8 cellular contexts compared by ENCODE assay signal in the genomic region with DNA sequence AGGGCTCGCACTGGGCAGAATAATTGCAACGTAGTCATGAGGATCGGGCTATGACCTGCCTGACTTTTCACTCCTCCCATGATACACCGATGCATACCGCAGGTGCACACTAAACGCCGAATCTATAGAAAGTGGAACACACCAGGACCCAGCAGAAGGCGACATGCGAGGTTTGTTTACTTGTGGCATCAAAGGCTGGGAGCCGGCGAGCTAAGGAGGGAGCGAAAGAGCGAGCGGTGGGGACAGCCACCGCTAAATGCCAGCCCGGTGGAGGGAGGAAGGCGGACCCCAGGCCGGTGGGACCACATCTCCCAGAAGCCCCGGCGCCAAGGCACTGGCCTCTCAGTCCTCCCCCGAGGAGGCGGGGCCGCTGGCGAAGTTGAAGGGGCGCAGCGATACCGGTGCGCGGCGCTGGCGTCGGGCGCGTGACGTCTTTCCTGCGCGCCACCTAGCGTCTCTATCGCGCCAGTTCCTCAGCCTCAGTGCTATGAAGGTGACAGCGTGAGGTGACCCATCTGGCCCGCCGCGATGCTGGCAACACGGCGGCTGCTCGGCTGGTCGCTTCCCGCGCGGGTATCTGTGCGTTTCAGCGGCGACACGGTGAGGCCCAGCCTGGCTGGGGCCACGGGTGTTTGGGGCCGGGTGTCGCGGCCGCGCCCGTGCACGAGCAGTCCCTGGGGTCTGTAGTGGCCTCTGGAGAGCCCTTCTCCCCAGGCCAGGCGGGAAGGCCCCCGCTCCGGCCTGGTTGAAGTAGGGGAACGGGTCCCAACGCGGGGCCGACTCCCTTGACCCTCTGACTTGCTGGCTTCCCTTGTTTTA. TPM values are rescaled to one million over a fixed set of nuclear protein-coding genes. Genes with fewer than 3 reads are reported as not detected.
DNase-seq lines count a peak whose midpoint lies in the region; ATAC-seq and TF ChIP-seq lines count a peak whose summit lies in the region.

A gene (plus strand): TSS at position 460 of the 819 bp plus-strand sequence. CDS start 69 bp downstream, at position 529.

- H3K27ac Mint-ChIP-seq in WTC11: no peak within 1 kb of the TSS

- H3K36me3 Mint-ChIP-seq in WTC11: peaks cover 21% of the 10 kb centered on the region

- H3K9me3 Mint-ChIP-seq in WTC11: peaks cover 7% of the 10 kb centered on the region

- peak within 1 kb of the TSS; percentile 94 for H3K4me3 Mint-ChIP-seq in WTC11

- H3K4me3 ChIP-seq in cardiac fibroblast (replicated peaks in 1 of 2; ENCODE audit: low read depth in 2 of 2, low read length in 2 of 2): peak within 1 kb of the TSS; percentile 95 to 99

- peaks cover 11% of the 10 kb centered on the region for H3K27me3 Mint-ChIP-seq in WTC11 (ENCODE audit: low read depth)

- peaks cover 24% of the 10 kb centered on the region for H3K4me1 Mint-ChIP-seq in WTC11

- ATAC-seq in GM18873 (IDR thresholded peaks at IDR 0.05; ENCODE audit: low FRiP score, unreplicated experiment) (peak; percentile 81), HG03139 (IDR thresholded peaks at IDR 0.05; ENCODE audit: unreplicated experiment) (peak; percentile 91), WTC11 (peak; percentile 98)

- DNase-seq in AG08395 (ENCODE audit: low spot score): peak; percentile 93
- peak; percentile 90 for DNase-seq in NCI-H2227 treated with DMSO at 0.1 percent for 48 hours (lab: John Stamatoyannopoulos, UW)
- peak; percentile 98 for DNase-seq in WTC11 (ENCODE audit: low spot score)
- DNase-seq in cardiac fibroblast (ENCODE audit: low read depth in 2 of 2): peak; percentile 90 to 93
- peak; percentile 97 for DNase-seq in inferior parietal cortex (ENCODE audit: extremely low spot score)
- peak; percentile 95 to 96 for DNase-seq in stimulated activated CD4-positive, alpha-beta T cell treated with anti-CD3 and anti-CD28 coated beads, Interleukin-12 subunit alpha, Interleukin-12 subunit beta, amount 100 ng/mL, for 24 hours (ENCODE audit: low read depth in 2 of 2)

- CTCF ChIA-PET in WTC11 (lab: Charles Lee): interaction anchor here (0.5 to 1.5 kb wide), 3 partner anchors 8 to 256 kb away, joined by 3 to 8 read pairs (median 4); no protein-coding TSS in a partner anchor

- TF ChIP-seq CTCF in WTC11 (IDR thresholded peaks at IDR 0.05) (no peak), cardiac fibroblast (IDR thresholded peaks at IDR 0.05; ENCODE audit: low read depth, low read length) (peak; percentile 42)

- POLR2A ChIA-PET in WTC11 (lab: Charles Lee): no interaction called here

TF ChIP-seq in WTC11, 78 proteins besides CTCF, POLR2A, EP300 and RAD21 (continues in another document):
- TF ChIP-seq ZNF396 (CRISPR knock-in tag; IDR thresholded peaks at IDR 0.05; ENCODE audit: borderline replicate concordance) (no peak), IRF2 (CRISPR knock-in tag; IDR thresholded peaks at IDR 0.05; ENCODE audit: borderline replicate concordance, low read depth) (no peak), SOX15 (CRISPR knock-in tag; IDR thresholded peaks at IDR 0.05) (no peak), GTF2I (CRISPR knock-in tag; conservative IDR thresholded peaks at IDR 0.05) (no peak), ZNF317 (CRISPR knock-in tag; IDR thresholded peaks at IDR 0.05; ENCODE audit: borderline replicate concordance, low read depth) (no peak), ZNF219 (CRISPR knock-in tag; IDR thresholded peaks at IDR 0.05; ENCODE audit: borderline replicate concordance) (no peak), ZNF121 (CRISPR knock-in tag; IDR thresholded peaks at IDR 0.05) (no peak), JAZF1 (CRISPR knock-in tag; IDR thresholded peaks at IDR 0.05) (no peak), NFYB (CRISPR knock-in tag; conservative IDR thresholded peaks at IDR 0.05; ENCODE audit: low read depth) (no peak), MXD4 (CRISPR knock-in tag; IDR thresholded peaks at IDR 0.05; ENCODE audit: borderline replicate concordance) (no peak), NR1H2 (CRISPR knock-in tag; IDR thresholded peaks at IDR 0.05) (no peak), ATF1 (CRISPR knock-in tag; IDR thresholded peaks at IDR 0.05) (peak; percentile 87; the same call in 1 of the 2 replicates), JUN (CRISPR knock-in tag; IDR thresholded peaks at IDR 0.05) (0 out of 2 replicates have a peak, but pooled peaks have one; percentile 31), EMX1 (CRISPR knock-in tag; IDR thresholded peaks at IDR 0.05) (no peak), FOXK1 (CRISPR knock-in tag; IDR thresholded peaks at IDR 0.05) (peak; percentile 97)
- TF ChIP-seq, protein P1, sequence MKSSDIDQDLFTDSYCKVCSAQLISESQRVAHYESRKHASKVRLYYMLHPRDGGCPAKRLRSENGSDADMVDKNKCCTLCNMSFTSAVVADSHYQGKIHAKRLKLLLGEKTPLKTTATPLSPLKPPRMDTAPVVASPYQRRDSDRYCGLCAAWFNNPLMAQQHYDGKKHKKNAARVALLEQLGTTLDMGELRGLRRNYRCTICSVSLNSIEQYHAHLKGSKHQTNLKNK (CRISPR knock-in tag; IDR thresholded peaks at IDR 0.05): no peak
- TF ChIP-seq, protein P2, sequence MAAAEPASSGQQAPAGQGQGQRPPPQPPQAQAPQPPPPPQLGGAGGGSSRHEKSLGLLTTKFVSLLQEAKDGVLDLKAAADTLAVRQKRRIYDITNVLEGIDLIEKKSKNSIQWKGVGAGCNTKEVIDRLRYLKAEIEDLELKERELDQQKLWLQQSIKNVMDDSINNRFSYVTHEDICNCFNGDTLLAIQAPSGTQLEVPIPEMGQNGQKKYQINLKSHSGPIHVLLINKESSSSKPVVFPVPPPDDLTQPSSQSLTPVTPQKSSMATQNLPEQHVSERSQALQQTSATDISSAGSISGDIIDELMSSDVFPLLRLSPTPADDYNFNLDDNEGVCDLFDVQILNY (CRISPR knock-in tag; IDR thresholded peaks at IDR 0.05): peak; percentile 69
- TF ChIP-seq, protein P3, sequence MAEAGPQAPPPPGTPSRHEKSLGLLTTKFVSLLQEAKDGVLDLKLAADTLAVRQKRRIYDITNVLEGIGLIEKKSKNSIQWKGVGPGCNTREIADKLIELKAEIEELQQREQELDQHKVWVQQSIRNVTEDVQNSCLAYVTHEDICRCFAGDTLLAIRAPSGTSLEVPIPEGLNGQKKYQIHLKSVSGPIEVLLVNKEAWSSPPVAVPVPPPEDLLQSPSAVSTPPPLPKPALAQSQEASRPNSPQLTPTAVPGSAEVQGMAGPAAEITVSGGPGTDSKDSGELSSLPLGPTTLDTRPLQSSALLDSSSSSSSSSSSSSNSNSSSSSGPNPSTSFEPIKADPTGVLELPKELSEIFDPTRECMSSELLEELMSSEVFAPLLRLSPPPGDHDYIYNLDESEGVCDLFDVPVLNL (CRISPR knock-in tag; IDR thresholded peaks at IDR 0.05; ENCODE audit: borderline replicate concordance, low read depth): no peak
- TF ChIP-seq, protein P4, sequence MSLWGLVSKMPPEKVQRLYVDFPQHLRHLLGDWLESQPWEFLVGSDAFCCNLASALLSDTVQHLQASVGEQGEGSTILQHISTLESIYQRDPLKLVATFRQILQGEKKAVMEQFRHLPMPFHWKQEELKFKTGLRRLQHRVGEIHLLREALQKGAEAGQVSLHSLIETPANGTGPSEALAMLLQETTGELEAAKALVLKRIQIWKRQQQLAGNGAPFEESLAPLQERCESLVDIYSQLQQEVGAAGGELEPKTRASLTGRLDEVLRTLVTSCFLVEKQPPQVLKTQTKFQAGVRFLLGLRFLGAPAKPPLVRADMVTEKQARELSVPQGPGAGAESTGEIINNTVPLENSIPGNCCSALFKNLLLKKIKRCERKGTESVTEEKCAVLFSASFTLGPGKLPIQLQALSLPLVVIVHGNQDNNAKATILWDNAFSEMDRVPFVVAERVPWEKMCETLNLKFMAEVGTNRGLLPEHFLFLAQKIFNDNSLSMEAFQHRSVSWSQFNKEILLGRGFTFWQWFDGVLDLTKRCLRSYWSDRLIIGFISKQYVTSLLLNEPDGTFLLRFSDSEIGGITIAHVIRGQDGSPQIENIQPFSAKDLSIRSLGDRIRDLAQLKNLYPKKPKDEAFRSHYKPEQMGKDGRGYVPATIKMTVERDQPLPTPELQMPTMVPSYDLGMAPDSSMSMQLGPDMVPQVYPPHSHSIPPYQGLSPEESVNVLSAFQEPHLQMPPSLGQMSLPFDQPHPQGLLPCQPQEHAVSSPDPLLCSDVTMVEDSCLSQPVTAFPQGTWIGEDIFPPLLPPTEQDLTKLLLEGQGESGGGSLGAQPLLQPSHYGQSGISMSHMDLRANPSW (CRISPR knock-in tag; conservative IDR thresholded peaks at IDR 0.05; ENCODE audit: low read depth): no peak
- TF ChIP-seq, protein P5, sequence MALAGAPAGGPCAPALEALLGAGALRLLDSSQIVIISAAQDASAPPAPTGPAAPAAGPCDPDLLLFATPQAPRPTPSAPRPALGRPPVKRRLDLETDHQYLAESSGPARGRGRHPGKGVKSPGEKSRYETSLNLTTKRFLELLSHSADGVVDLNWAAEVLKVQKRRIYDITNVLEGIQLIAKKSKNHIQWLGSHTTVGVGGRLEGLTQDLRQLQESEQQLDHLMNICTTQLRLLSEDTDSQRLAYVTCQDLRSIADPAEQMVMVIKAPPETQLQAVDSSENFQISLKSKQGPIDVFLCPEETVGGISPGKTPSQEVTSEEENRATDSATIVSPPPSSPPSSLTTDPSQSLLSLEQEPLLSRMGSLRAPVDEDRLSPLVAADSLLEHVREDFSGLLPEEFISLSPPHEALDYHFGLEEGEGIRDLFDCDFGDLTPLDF (CRISPR knock-in tag; IDR thresholded peaks at IDR 0.05): no peak
- TF ChIP-seq, protein P6, sequence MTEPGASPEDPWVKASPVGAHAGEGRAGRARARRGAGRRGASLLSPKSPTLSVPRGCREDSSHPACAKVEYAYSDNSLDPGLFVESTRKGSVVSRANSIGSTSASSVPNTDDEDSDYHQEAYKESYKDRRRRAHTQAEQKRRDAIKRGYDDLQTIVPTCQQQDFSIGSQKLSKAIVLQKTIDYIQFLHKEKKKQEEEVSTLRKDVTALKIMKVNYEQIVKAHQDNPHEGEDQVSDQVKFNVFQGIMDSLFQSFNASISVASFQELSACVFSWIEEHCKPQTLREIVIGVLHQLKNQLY (CRISPR knock-in tag; IDR thresholded peaks at IDR 0.05): 0 out of 2 replicates have a peak, but pooled peaks have one; percentile 35
- TF ChIP-seq, protein P7, sequence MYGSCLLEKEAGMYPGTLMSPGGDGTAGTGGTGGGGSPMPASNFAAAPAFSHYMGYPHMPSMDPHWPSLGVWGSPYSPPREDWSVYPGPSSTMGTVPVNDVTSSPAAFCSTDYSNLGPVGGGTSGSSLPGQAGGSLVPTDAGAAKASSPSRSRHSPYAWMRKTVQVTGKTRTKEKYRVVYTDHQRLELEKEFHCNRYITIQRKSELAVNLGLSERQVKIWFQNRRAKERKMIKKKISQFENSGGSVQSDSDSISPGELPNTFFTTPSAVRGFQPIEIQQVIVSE (CRISPR knock-in tag; IDR thresholded peaks at IDR 0.05; ENCODE audit: borderline replicate concordance): no peak

RNA-seq across cellular contexts. Expression of the gene that starts here (rescaled TPM):
- total RNA-seq in WTC11 (2021): 201 to 231 TPM (median 213 TPM) in 3 replicates

Comparison
In these comparisons a context has a peak if more than half of its experiments do, and no peak if none do; other contexts are left out.
1. Peak in every context shown above with its lines: DNase-seq, ATAC-seq and H3K4me3 ChIP-seq.